ENCODE assay signal across 24 cellular contexts in the genomic region with DNA sequence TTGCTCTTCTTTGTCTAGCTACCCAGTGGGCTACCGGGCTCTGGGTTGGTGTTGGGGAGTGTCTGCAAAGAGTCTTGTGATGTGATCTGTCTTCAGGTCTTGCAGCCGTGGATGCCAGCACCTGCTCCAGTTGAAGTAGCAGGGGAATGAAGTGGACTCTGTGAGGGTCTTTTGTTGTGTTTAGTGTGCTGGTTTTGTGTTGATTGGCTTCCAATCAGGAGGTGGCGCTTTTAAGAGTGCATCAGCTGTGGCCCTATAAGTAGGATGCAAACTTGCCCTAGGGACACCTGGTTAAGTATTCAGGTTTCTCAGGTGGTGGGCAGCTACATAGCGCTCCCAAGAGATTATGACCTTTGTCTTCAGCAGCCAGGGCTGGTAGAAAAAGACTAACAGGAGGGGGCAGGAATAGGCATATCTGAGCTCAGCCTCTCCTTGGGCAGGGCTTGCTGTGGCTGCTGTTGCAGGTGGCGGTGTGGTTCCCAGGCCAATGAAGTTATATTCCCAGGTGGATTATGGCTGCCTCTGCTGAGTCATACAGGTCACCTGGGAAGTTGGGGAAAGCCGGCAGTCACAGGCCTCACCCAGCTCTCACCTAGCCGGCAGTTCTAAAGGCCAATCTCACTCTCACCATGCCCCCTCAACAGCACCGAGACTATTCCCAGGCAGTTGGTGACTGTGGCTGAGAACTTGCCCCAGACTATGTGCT.
DNase-seq lines count a peak whose midpoint lies in the region; ATAC-seq, FAIRE-seq and TF ChIP-seq lines count a peak whose summit lies in the region.
"Had no signal": no experiment of that assay in that cellular context is flagged by ENCODE, and none has a peak within 500 bp of the region (broad histone marks: within the 10 kb centered on the region; RNA-seq: fewer than 3 reads in every experiment).

No MANE protein-coding gene starts in this region.

- no peaks in the 10 kb centered on the region; the same call in 2 of the 3 replicates for H3K36me3 Mint-ChIP-seq in GM23338 (ENCODE audit: low read depth)
- H3K36me3 Mint-ChIP-seq in HFFc6 (ENCODE audit: low read depth), result no peaks in the 10 kb centered on the region
- H3K36me3 Mint-ChIP-seq: CD8-positive, alpha-beta memory T cell had no signal

- H3K27me3 Mint-ChIP-seq in GM23338 (ENCODE audit: insufficient read depth, low read depth, poor library complexity) (no peaks in the 10 kb centered on the region), HFFc6 (ENCODE audit: insufficient read depth) (peaks cover 6% of the 10 kb centered on the region; the same call in 1 of the 2 replicates)

- no peaks in the 10 kb centered on the region for H3K79me2 ChIP-seq in GM23338 (replicated peaks; ENCODE audit: insufficient read depth)

- H2AFZ ChIP-seq in GM23338, result peak overlapping the region; percentile 72

- H3K4me3 ChIP-seq in GM23338 (no peak overlapping the region), bronchial epithelial cell (ENCODE audit: low read depth, low read length) (no peak overlapping the region), iPS-20b (ENCODE audit: low read length) (no peak overlapping the region)

- peak; percentile 58 for DNase-seq in GM23338 (ENCODE audit: low spot score)
- DNase-seq in NCI-H2107 treated with DMSO at 0.1 percent for 48 hours (lab: John Stamatoyannopoulos, UW; ENCODE audit: unreplicated experiment), result peak; percentile 79
- no peak for DNase-seq in bronchial epithelial cell (ENCODE audit: low read depth)
- DNase-seq in HFFc6, result no peak
- DNase-seq in SIG-M5 treated with dmso at 0.1 percent for 504 hours (lab: John Stamatoyannopoulos, UW; ENCODE audit: unreplicated experiment), result no peak
- DNase-seq: Calu3; CD8-positive, alpha-beta memory T cell; EL; GOT3; KBM-7; MM.1S; NCI-H1048; NCI-H1436; NCI-H187 treated with DMSO at 0.1 percent for 48 hours; NCI-H2171; NCI-H446 treated with DMSO at 0.1 percent for 48 hours; NCI-H526 treated with DMSO at 0.1 percent for 48 hours; PC-3; Right ventricle myocardium superior had no signal

- FAIRE-seq in bronchial epithelial cell (lab: Jason Lieb, UNC), result peak; percentile 50

- peaks cover 8% of the 10 kb centered on the region; the same call in 1 of the 2 replicates for H3K4me1 ChIP-seq in GM23338 (ENCODE audit: insufficient read depth)
- peaks cover 16% of the 10 kb centered on the region; the same call in 1 of the 2 replicates for H3K4me1 ChIP-seq in iPS-20b (ENCODE audit: insufficient read depth, low read length)

- H3K4me3 Mint-ChIP-seq in GM23338 (no peak overlapping the region), HFFc6 (no peak overlapping the region)
- H3K4me3 Mint-ChIP-seq: CD8-positive, alpha-beta memory T cell; T-helper 1 cell treated with Interleukin-12 subunit alpha and Interleukin-12 subunit beta and Interleukin-4 antibody, amounts not matched to agents 30 μg/mL and 1 μg/mL, for 36 hours had no signal

- peak in 1 of 2 experiments; percentile 33; a peak in 2 of 4 replicates for TF ChIP-seq CTCF in GM23338 (conservative IDR thresholded peaks at IDR 0.05; ENCODE audit: low read depth in 2 of 2)
- no peak for TF ChIP-seq CTCF in bronchial epithelial cell (IDR thresholded peaks at IDR 0.05; ENCODE audit: insufficient read depth, low read length, severe bottlenecking)
- TF ChIP-seq CTCF in HFFc6 (IDR thresholded peaks at IDR 0.05), result no peak

- H3K27me3 ChIP-seq in GM23338 (ENCODE audit: insufficient read depth) (no peaks in the 10 kb centered on the region), bronchial epithelial cell (ENCODE audit: control insufficient read depth, insufficient read depth, low read length) (no peaks in the 10 kb centered on the region), iPS-20b (ENCODE audit: insufficient read depth, low read length) (no peaks in the 10 kb centered on the region)

- ATAC-seq in GM23338 (peak; percentile 92), GM19328 (IDR thresholded peaks at IDR 0.05; ENCODE audit: unreplicated experiment) (no peak), GM18861 (IDR thresholded peaks at IDR 0.05; ENCODE audit: unreplicated experiment) (no peak)
- ATAC-seq: PC-3 had no signal

- no peaks in the 10 kb centered on the region for H3K9me2 ChIP-seq in GM23338 (ENCODE audit: insufficient read depth)

- H3F3A ChIP-seq in GM23338 (replicated peaks; ENCODE audit: low read depth), result no peaks in the 10 kb centered on the region

- peak overlapping the region; percentile 69 for H3K27ac ChIP-seq in GM23338 (ENCODE audit: low read depth)
- H3K27ac ChIP-seq in iPS-20b (ENCODE audit: low read length), result peak overlapping the region; percentile 40
- H3K27ac ChIP-seq: C4-2B had no signal

- H3K36me3 ChIP-seq in GM23338 (ENCODE audit: insufficient read depth) (no peaks in the 10 kb centered on the region), bronchial epithelial cell (ENCODE audit: control insufficient read depth, insufficient read depth, low read length) (no peaks in the 10 kb centered on the region), iPS-20b (ENCODE audit: insufficient read depth, low read depth, low read length) (no peaks in the 10 kb centered on the region)

- H3K9me3 ChIP-seq in iPS-20b (ENCODE audit: insufficient read depth, low read depth, low read length), result no peaks in the 10 kb centered on the region

- H3K27ac Mint-ChIP-seq in GM23338, result peak overlapping the region; percentile 86
- H3K27ac Mint-ChIP-seq in HFFc6, result no peak overlapping the region
- H3K27ac Mint-ChIP-seq: CD8-positive, alpha-beta memory T cell; T-helper 1 cell treated with Interleukin-12 subunit alpha and Interleukin-12 subunit beta and Interleukin-4 antibody, amounts not matched to agents 30 μg/mL and 1 μg/mL, for 36 hours had no signal

- H4K20me1 ChIP-seq in GM23338 (replicated peaks; ENCODE audit: insufficient read depth), result no peaks in the 10 kb centered on the region

- H3K4me2 ChIP-seq in GM23338, result no peak overlapping the region

- no peak overlapping the region; the same call in 1 of the 2 replicates for H3K9ac ChIP-seq in iPS-20b (ENCODE audit: low read depth, low read length)

- H3K4me1 Mint-ChIP-seq in GM23338, result peaks cover 17% of the 10 kb centered on the region
- H3K4me1 Mint-ChIP-seq in HFFc6 (ENCODE audit: low read depth), result no peaks in the 10 kb centered on the region
- H3K4me1 Mint-ChIP-seq: CD8-positive, alpha-beta memory T cell had no signal

- H3K9me3 Mint-ChIP-seq in GM23338 (no peaks in the 10 kb centered on the region; the same call in 2 of the 3 replicates), HFFc6 (no peaks in the 10 kb centered on the region)
- H3K9me3 Mint-ChIP-seq: T-helper 1 cell treated with Interleukin-12 subunit alpha and Interleukin-12 subunit beta and Interleukin-4 antibody, amounts not matched to agents 30 μg/mL and 1 μg/mL, for 36 hours had no signal

TF ChIP-seq in GM23338, 12 proteins besides CTCF, POLR2A, EP300 and RAD21 (continues in another document):
- TF ChIP-seq, protein P1, sequence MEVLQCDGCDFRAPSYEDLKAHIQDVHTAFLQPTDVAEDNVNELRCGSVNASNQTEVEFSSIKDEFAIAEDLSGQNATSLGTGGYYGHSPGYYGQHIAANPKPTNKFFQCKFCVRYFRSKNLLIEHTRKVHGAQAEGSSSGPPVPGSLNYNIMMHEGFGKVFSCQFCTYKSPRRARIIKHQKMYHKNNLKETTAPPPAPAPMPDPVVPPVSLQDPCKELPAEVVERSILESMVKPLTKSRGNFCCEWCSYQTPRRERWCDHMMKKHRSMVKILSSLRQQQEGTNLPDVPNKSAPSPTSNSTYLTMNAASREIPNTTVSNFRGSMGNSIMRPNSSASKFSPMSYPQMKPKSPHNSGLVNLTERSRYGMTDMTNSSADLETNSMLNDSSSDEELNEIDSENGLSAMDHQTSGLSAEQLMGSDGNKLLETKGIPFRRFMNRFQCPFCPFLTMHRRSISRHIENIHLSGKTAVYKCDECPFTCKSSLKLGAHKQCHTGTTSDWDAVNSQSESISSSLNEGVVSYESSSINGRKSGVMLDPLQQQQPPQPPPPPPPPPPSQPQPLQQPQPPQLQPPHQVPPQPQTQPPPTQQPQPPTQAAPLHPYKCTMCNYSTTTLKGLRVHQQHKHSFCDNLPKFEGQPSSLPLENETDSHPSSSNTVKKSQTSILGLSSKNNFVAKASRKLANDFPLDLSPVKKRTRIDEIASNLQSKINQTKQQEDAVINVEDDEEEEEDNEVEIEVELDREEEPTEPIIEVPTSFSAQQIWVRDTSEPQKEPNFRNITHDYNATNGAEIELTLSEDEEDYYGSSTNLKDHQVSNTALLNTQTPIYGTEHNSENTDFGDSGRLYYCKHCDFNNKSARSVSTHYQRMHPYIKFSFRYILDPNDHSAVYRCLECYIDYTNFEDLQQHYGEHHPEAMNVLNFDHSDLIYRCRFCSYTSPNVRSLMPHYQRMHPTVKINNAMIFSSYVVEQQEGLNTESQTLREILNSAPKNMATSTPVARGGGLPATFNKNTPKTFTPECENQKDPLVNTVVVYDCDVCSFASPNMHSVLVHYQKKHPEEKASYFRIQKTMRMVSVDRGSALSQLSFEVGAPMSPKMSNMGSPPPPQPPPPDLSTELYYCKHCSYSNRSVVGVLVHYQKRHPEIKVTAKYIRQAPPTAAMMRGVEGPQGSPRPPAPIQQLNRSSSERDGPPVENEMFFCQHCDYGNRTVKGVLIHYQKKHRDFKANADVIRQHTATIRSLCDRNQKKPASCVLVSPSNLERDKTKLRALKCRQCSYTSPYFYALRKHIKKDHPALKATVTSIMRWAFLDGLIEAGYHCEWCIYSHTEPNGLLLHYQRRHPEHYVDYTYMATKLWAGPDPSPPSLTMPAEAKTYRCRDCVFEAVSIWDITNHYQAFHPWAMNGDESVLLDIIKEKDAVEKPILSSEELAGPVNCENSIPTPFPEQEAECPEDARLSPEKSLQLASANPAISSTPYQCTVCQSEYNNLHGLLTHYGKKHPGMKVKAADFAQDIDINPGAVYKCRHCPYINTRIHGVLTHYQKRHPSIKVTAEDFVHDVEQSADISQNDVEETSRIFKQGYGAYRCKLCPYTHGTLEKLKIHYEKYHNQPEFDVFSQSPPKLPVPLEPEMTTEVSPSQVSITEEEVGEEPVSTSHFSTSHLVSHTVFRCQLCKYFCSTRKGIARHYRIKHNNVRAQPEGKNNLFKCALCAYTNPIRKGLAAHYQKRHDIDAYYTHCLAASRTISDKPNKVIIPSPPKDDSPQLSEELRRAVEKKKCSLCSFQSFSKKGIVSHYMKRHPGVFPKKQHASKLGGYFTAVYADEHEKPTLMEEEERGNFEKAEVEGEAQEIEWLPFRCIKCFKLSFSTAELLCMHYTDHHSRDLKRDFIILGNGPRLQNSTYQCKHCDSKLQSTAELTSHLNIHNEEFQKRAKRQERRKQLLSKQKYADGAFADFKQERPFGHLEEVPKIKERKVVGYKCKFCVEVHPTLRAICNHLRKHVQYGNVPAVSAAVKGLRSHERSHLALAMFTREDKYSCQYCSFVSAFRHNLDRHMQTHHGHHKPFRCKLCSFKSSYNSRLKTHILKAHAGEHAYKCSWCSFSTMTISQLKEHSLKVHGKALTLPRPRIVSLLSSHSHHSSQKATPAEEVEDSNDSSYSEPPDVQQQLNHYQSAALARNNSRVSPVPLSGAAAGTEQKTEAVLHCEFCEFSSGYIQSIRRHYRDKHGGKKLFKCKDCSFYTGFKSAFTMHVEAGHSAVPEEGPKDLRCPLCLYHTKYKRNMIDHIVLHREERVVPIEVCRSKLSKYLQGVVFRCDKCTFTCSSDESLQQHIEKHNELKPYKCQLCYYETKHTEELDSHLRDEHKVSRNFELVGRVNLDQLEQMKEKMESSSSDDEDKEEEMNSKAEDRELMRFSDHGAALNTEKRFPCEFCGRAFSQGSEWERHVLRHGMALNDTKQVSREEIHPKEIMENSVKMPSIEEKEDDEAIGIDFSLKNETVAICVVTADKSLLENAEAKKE (CRISPR knock-in tag; IDR thresholded peaks at IDR 0.05), result peak; percentile 77

Comparison
In these comparisons a context has a peak if more than half of its experiments do, and no peak if none do; other contexts are left out.
1. DNase-seq: peak in GM23338 (single experiment) and NCI-H2107 treated with DMSO at 0.1 percent for 48 hours (single experiment); none in bronchial epithelial cell (single experiment), HFFc6 (single experiment) and SIG-M5 treated with dmso at 0.1 percent for 504 hours (single experiment).